8 cellular contexts compared by ENCODE assay signal in the genomic region with DNA sequence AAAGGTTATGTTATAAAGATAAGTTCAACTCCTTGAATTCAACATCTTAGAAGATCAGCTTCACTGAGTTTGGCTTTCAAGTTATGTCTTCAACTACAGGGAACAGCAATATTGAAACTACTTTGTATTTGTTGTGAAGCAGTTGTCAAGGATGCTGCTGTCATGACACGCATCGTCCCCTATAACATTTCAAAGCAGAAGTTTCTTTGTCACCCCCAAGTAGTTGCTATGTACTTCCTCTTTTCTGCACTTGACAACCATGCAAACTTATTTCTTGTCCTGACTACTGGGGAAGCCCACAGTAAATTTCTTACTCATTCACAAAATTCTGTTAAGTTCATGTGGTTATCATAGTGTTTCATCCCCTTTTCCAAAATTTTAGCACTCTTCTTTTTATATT. TPM values are rescaled to one million over a fixed set of nuclear protein-coding genes. Genes with fewer than 3 reads are reported as not detected.
DNase-seq lines count a peak whose midpoint lies in the region; ATAC-seq, FAIRE-seq and TF ChIP-seq lines count a peak whose summit lies in the region.

No MANE protein-coding gene starts in this region.

- peaks cover 26% of the 10 kb centered on the region for H3K79me2 ChIP-seq in fibroblast of lung (ENCODE audit: control insufficient read depth, insufficient read depth, low read length)

- no peak overlapping the region for H3K4me2 ChIP-seq in fibroblast of lung (ENCODE audit: extremely low read depth, insufficient read depth, low read length)

- H3K36me3 Mint-ChIP-seq in MCF 10A (ENCODE audit: insufficient read depth, unreplicated experiment), result no peaks in the 10 kb centered on the region

- H3K4me1 Mint-ChIP-seq in MCF 10A (ENCODE audit: insufficient read depth, unreplicated experiment), result no peaks in the 10 kb centered on the region

- POLR2A ChIA-PET in MCF 10A (lab: Yijun Ruan, JAX), result interaction anchor here (1.4 kb wide), 1 partner anchor 12 kb away, joined by 4 read pairs; no protein-coding TSS in a partner anchor

- no peak overlapping the region for H3K27ac Mint-ChIP-seq in MCF 10A (ENCODE audit: low read depth, unreplicated experiment)

- CTCF ChIA-PET in MCF 10A (lab: Yijun Ruan, JAX), result interaction anchor here (1.3 kb wide), 1 partner anchor 66 kb away, joined by 3 read pairs; no protein-coding TSS in a partner anchor

- no peak overlapping the region for H3K4me3 Mint-ChIP-seq in MCF 10A (ENCODE audit: unreplicated experiment)

- no peaks in the 10 kb centered on the region for H3K9me3 ChIP-seq in fibroblast of lung (ENCODE audit: control insufficient read depth, insufficient read depth, low read depth, low read length)

- intact Hi-C loops in MCF 10A (cut with micrococcal nuclease), result no loop called here
- intact Hi-C loops in posterior cingulate gyrus (cut with DNase I), result no loop called here

- no peaks in the 10 kb centered on the region for H3K27me3 ChIP-seq in fibroblast of lung (ENCODE audit: control insufficient read depth, insufficient read depth, low read length)

- peak overlapping the region; percentile 30 for H3K27ac ChIP-seq in fibroblast of lung (ENCODE audit: insufficient read depth, low read length)

- H4K20me1 ChIP-seq in fibroblast of lung (ENCODE audit: control insufficient read depth, extremely low read depth, insufficient read depth, low read length), result no peaks in the 10 kb centered on the region

- TF ChIP-seq CTCF in fibroblast of lung (conservative IDR thresholded peaks at IDR 0.05 in 1 of 2, IDR thresholded peaks at IDR 0.05 in 1 of 2; ENCODE audit: low read depth in 1 of 2, low read length in 2 of 2) (no peak), MCF 10A (IDR thresholded peaks at IDR 0.05; ENCODE audit: unreplicated experiment) (no peak)

- DNase-seq in stimulated activated CD4-positive, alpha-beta T cell treated with anti-CD3 and anti-CD28 coated beads, Interleukin-1b, Interleukin-23, amount 100 ng/mL, for 48 hours, result peak; percentile 46
- no peak for DNase-seq in stimulated activated CD4-positive, alpha-beta T cell treated with anti-CD3 and anti-CD28 coated beads, Interleukin-15, amount 100 ng/mL, for 24 hours
- DNase-seq in RCC 7860 (ENCODE audit: low spot score) (peak; percentile 18), fibroblast of lung (ENCODE audit: low read depth in 2 of 2) (peak in 1 of 2 donors; percentile 11), iPS-NIHi11 (ENCODE audit: low spot score) (no peak), MCF 10A (ENCODE audit: unreplicated experiment) (no peak), posterior cingulate gyrus (no peak)

- no peaks in the 10 kb centered on the region for H3K9me3 Mint-ChIP-seq in MCF 10A (ENCODE audit: unreplicated experiment)

- H2AFZ ChIP-seq in fibroblast of lung (ENCODE audit: low read length), result no peak overlapping the region

- H3K27me3 Mint-ChIP-seq in MCF 10A (ENCODE audit: insufficient read depth, unreplicated experiment), result no peaks in the 10 kb centered on the region

- no peaks in the 10 kb centered on the region for H3K4me1 ChIP-seq in fibroblast of lung (ENCODE audit: control insufficient read depth, extremely low read depth, insufficient read depth, low read length)

- no peak overlapping the region for H3K4me3 ChIP-seq in fibroblast of lung (replicated peaks in 1 of 4; ENCODE audit: control extremely low read depth in 1 of 4, insufficient read depth in 1 of 4, low read depth in 3 of 4, low read length in 4 of 4)

- peaks cover 11% of the 10 kb centered on the region for H3K36me3 ChIP-seq in fibroblast of lung (ENCODE audit: control insufficient read depth, insufficient read depth, low read length)

- no TSS peak for BruUV-seq in MCF 10A (replicated peaks; lab: Mats Ljungman, UMichigan)

- ATAC-seq in HG02981 (IDR thresholded peaks at IDR 0.05; ENCODE audit: unreplicated experiment), result peak; percentile 99

- no peak for FAIRE-seq in RCC 7860 (lab: Jason Lieb, UNC)

- no peak overlapping the region for H3K9ac ChIP-seq in fibroblast of lung (ENCODE audit: insufficient read depth, low read length)

RNA-seq across cellular contexts. Expression of a gene that starts 14.3 kb away (rescaled TPM):
- total RNA-seq in fibroblast of lung, result 107 and 135 TPM in 2 replicates
- 85.3 and 88.4 TPM in 2 replicates for polyA plus RNA-seq in fibroblast of lung
- 84.2 and 90.5 TPM in 2 replicates for polyA plus RNA-seq in fibroblast of lung (2012)
- polyA minus RNA-seq in fibroblast of lung (ENCODE audit: low replicate concordance), result 9.2 and 13.4 TPM in 2 replicates
- total RNA-seq in MCF 10A (2022), result 31.0 and 45.1 TPM in 2 replicates

Comparison
In these comparisons a context has a peak if more than half of its experiments do, and no peak if none do; other contexts are left out.
1. DNase-seq: peak in stimulated activated CD4-positive, alpha-beta T cell treated with anti-CD3 and anti-CD28 coated beads, Interleukin-1b, Interleukin-23, amount 100 ng/mL, for 48 hours (single experiment) and RCC 7860 (single experiment); none in stimulated activated CD4-positive, alpha-beta T cell treated with anti-CD3 and anti-CD28 coated beads, Interleukin-15, amount 100 ng/mL, for 24 hours (single experiment), iPS-NIHi11 (single experiment), MCF 10A (single experiment) and posterior cingulate gyrus (0 of 10).